ENCODE assay signal across 8 cellular contexts in the genomic region with DNA sequence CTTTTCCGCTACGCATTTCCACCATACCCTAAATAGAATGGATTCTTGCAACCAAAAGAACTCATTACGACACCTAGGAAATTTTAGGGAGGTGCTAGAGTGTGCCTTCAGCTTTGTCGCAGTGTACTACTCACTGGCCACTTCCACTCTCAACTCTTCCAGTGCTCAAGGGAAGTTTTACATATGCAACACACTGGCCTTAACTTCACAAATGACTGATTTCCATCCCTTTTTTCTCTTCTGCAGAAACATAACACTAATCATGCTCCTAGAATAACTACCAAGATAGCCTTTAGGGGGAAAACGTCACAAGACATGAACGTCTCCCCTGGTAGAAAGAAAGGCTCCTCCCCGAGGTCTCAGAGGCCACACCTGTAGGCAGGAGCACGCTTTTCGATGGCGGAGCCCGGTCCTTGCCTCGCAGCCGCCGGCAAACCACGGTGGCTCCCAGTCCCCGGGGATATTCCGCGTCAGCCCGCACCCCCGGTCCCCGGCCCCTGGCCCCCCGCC. TPM values are rescaled to one million over a fixed set of nuclear protein-coding genes. Genes with fewer than 3 reads are reported as not detected.
DNase-seq lines count a peak whose midpoint lies in the region; ATAC-seq and TF ChIP-seq lines count a peak whose summit lies in the region.

No MANE protein-coding gene starts in this region.

- H3K4me1 Mint-ChIP-seq in IgD-negative memory B cell = peaks cover 13 to 17% (median 15%) of the 10 kb centered on the region in 3 donors
- H3K4me1 Mint-ChIP-seq in activated naive CD4-positive, alpha-beta T cell treated with anti-CD3 and anti-CD28 coated beads for 36 hours (ENCODE audit: low read depth) = peaks cover 26% of the 10 kb centered on the region

- H3K27me3 ChIP-seq in cardiac muscle cell (no peaks in the 10 kb centered on the region), upper lobe of left lung (no peaks in the 10 kb centered on the region)

- 2 to 6% methylated on average over 7 to 22 of the region's 22 CpGs for WGBS in upper lobe of left lung, 2 donors

- no peak for TF ChIP-seq POLR2A in upper lobe of left lung (IDR thresholded peaks at IDR 0.05)

- H3K4me3 ChIP-seq in cardiac muscle cell (peak overlapping the region; percentile 66), upper lobe of left lung (peak overlapping the region; percentile 86 to 98 (median 94))

- TF ChIP-seq CTCF in cardiac muscle cell (IDR thresholded peaks at IDR 0.05; ENCODE audit: low read depth, low read length) = no peak
- TF ChIP-seq CTCF in upper lobe of left lung (IDR thresholded peaks at IDR 0.05) = no peak

- H3K27me3 Mint-ChIP-seq in IgD-negative memory B cell = no peaks in the 10 kb centered on the region
- no peaks in the 10 kb centered on the region for H3K27me3 Mint-ChIP-seq in activated naive CD4-positive, alpha-beta T cell treated with anti-CD3 and anti-CD28 coated beads for 36 hours (ENCODE audit: low read depth)

- peak; percentile 68 for DNase-seq in EH (ENCODE audit: low read depth)
- DNase-seq in SIG-M5 treated with dmso at 0.1 percent for 504 hours (lab: John Stamatoyannopoulos, UW; ENCODE audit: unreplicated experiment) = peak; percentile 84
- peak; percentile 66 for DNase-seq in activated naive CD4-positive, alpha-beta T cell treated with anti-CD3 and anti-CD28 coated beads for 36 hours
- DNase-seq in cardiac muscle cell (ENCODE audit: low read depth in 1 of 2, low spot score in 1 of 2) = peak; percentile 69 to 70
- DNase-seq in posterior vena cava (ENCODE audit: low spot score) = peak; percentile 84
- peak; percentile 68 to 90 for DNase-seq in upper lobe of left lung

- CTCF ChIA-PET in activated naive CD4-positive, alpha-beta T cell treated with anti-CD3 and anti-CD28 coated beads for 36 hours (lab: Charles Lee) = interaction anchor here (0.6 to 1.3 kb wide), 2 partner anchors 116 to 1288 kb away, joined by 3 read pairs; no protein-coding TSS in a partner anchor

- no peaks in the 10 kb centered on the region for H3K9me3 Mint-ChIP-seq in IgD-negative memory B cell
- no peaks in the 10 kb centered on the region for H3K9me3 Mint-ChIP-seq in activated naive CD4-positive, alpha-beta T cell treated with anti-CD3 and anti-CD28 coated beads for 36 hours

- H3K36me3 Mint-ChIP-seq in IgD-negative memory B cell = no peaks in the 10 kb centered on the region
- peaks cover 14% of the 10 kb centered on the region for H3K36me3 Mint-ChIP-seq in activated naive CD4-positive, alpha-beta T cell treated with anti-CD3 and anti-CD28 coated beads for 36 hours (ENCODE audit: low read depth)

- peak overlapping the region; percentile 96 to 100 (median 100) for H3K27ac Mint-ChIP-seq in IgD-negative memory B cell
- H3K27ac Mint-ChIP-seq in activated naive CD4-positive, alpha-beta T cell treated with anti-CD3 and anti-CD28 coated beads for 36 hours = peak overlapping the region; percentile 94

- H3K27ac ChIP-seq in cardiac muscle cell (peak overlapping the region; percentile 100), upper lobe of left lung (peak overlapping the region; percentile 93 to 96 (median 95))

- intact Hi-C loops in activated naive CD4-positive, alpha-beta T cell treated with anti-CD3 and anti-CD28 coated beads for 36 hours (cut with micrococcal nuclease) = loop anchor here (1.0 to 5.0 kb wide), 5 partner anchors 43 to 257 kb away; no protein-coding TSS in a partner anchor
- intact Hi-C loops in posterior vena cava (cut with DNase I) = loop anchor here in 1 of 2 donors (10.0 kb wide), 1 partner anchor 115 kb away; no protein-coding TSS in a partner anchor

- no peaks in the 10 kb centered on the region for H3K9me3 ChIP-seq in cardiac muscle cell (ENCODE audit: low read depth)
- H3K9me3 ChIP-seq in upper lobe of left lung = no peaks in the 10 kb centered on the region

- peak overlapping the region; percentile 94 to 100 (median 98) for H3K4me3 Mint-ChIP-seq in IgD-negative memory B cell
- peak overlapping the region; percentile 95 for H3K4me3 Mint-ChIP-seq in activated naive CD4-positive, alpha-beta T cell treated with anti-CD3 and anti-CD28 coated beads for 36 hours

- no peak for TF ChIP-seq EP300 in upper lobe of left lung (IDR thresholded peaks at IDR 0.05)

- H3K4me1 ChIP-seq in cardiac muscle cell (ENCODE audit: low read depth) = peaks cover 12% of the 10 kb centered on the region
- peaks cover 14 to 32% (median 15%) of the 10 kb centered on the region in 4 donors for H3K4me1 ChIP-seq in upper lobe of left lung

- H3K36me3 ChIP-seq in cardiac muscle cell (no peaks in the 10 kb centered on the region), upper lobe of left lung (no peaks in the 10 kb centered on the region)

- ATAC-seq in GM21717 (IDR thresholded peaks at IDR 0.05; ENCODE audit: unreplicated experiment) = peak; percentile 76
- peak; percentile 66 to 81 for ATAC-seq in upper lobe of left lung (ENCODE audit: low FRiP score in 2 of 2)

RNA-seq across cellular contexts. Expression of a gene that starts 0.6 kb away (rescaled TPM):
- polyA plus RNA-seq in IgD-negative memory B cell (36.3 TPM), cardiac muscle cell (38.3 and 57.3 TPM in 2 replicates)
- 10 to 100 TPM; 46.2 to 51.6 TPM for total RNA-seq in activated naive CD4-positive, alpha-beta T cell treated with anti-CD3 and anti-CD28 coated beads for 36 hours
- total RNA-seq in cardiac muscle cell (24.2 and 31.8 TPM in 2 replicates), posterior vena cava (10 to 100 TPM; 16.3 to 23.9 TPM), upper lobe of left lung (10 to 100 TPM in 5 of 6 donors, 1 to 10 TPM in 1; 5.8 to 24.1 (median 15.9) TPM)

RNA-seq across cellular contexts. Expression of a gene that starts 1.1 kb away (rescaled TPM):
- polyA plus RNA-seq in IgD-negative memory B cell = 32.8 TPM
- 10 to 100 TPM; 15.4 to 15.8 TPM for total RNA-seq in activated naive CD4-positive, alpha-beta T cell treated with anti-CD3 and anti-CD28 coated beads for 36 hours
- 12.4 and 14.6 TPM in 2 replicates for total RNA-seq in cardiac muscle cell
- 19.1 and 22.5 TPM in 2 replicates for polyA plus RNA-seq in cardiac muscle cell
- total RNA-seq in posterior vena cava = 10 to 100 TPM; 13.3 to 13.6 TPM
- 10 to 100 TPM; 16.4 to 34.6 (median 19.9) TPM for total RNA-seq in upper lobe of left lung

Comparison
In these comparisons a context has a peak if more than half of its experiments do, and no peak if none do; other contexts are left out.
1. Peak in every context shown above with its lines: DNase-seq, ATAC-seq, H3K4me3 ChIP-seq and H3K27ac ChIP-seq.